ENCODE assay signal across 12 cellular contexts in genomic region chr7:43313628-43314378, GRCh38.
"Had no signal": no experiment of that assay in that cellular context is flagged by ENCODE, and none has a peak within 500 bp of the region (broad histone marks: within the 10 kb centered on the region; RNA-seq: fewer than 3 reads in every experiment).

No MANE protein-coding gene starts in this region.

- H3K9me3 Mint-ChIP-seq: activated naive CD4-positive, alpha-beta T cell treated with anti-CD3 and anti-CD28 coated beads, Interleukin-2, amount 50 U/mL, for 24 hours; brain; dendritic cell treated with granulocyte-macrophage colony-stimulating factor and Interleukin-4, amounts not matched to agents 40 ng/mL and 50 ng/mL, for 4 days; immature natural killer cell had no signal

- ATAC-seq: lower lobe of right lung had no signal

- DNase-seq: activated CD4-positive, alpha-beta T cell treated with anti-CD3 and anti-CD28 coated beads, Interleukin-2, amount 50 U/mL, for 1 hour; amniotic stem cell; cerebellar nuclear complex; erythroblast; glutamatergic neuron; immature natural killer cell; lower lobe of right lung; midbrain had no signal

- H3K4me3 ChIP-seq: lower lobe of right lung, skin epidermis had no signal

- H3K4me1 ChIP-seq: lower lobe of right lung had no signal

- H3K27ac Mint-ChIP-seq: activated naive CD4-positive, alpha-beta T cell treated with anti-CD3 and anti-CD28 coated beads, Interleukin-2, amount 50 U/mL, for 24 hours; dendritic cell treated with granulocyte-macrophage colony-stimulating factor and Interleukin-4, amounts not matched to agents 40 ng/mL and 50 ng/mL, for 4 days; immature natural killer cell had no signal

- H3K36me3 Mint-ChIP-seq: activated naive CD4-positive, alpha-beta T cell treated with anti-CD3 and anti-CD28 coated beads, Interleukin-2, amount 50 U/mL, for 24 hours; immature natural killer cell had no signal

- H3K4me1 Mint-ChIP-seq: immature natural killer cell had no signal

- H3K27me3 Mint-ChIP-seq: activated naive CD4-positive, alpha-beta T cell treated with anti-CD3 and anti-CD28 coated beads, Interleukin-2, amount 50 U/mL, for 24 hours; brain; dendritic cell treated with granulocyte-macrophage colony-stimulating factor and Interleukin-4, amounts not matched to agents 40 ng/mL and 50 ng/mL, for 4 days had no signal

- H3K4me3 Mint-ChIP-seq: activated naive CD4-positive, alpha-beta T cell treated with anti-CD3 and anti-CD28 coated beads, Interleukin-2, amount 50 U/mL, for 24 hours; brain; dendritic cell treated with granulocyte-macrophage colony-stimulating factor and Interleukin-4, amounts not matched to agents 40 ng/mL and 50 ng/mL, for 4 days; immature natural killer cell had no signal

- H3K9me3 ChIP-seq: lower lobe of right lung had no signal

- H3K27ac ChIP-seq: lower lobe of right lung, skin epidermis had no signal

- H3K36me3 ChIP-seq: lower lobe of right lung had no signal
